In the genomic region with DNA sequence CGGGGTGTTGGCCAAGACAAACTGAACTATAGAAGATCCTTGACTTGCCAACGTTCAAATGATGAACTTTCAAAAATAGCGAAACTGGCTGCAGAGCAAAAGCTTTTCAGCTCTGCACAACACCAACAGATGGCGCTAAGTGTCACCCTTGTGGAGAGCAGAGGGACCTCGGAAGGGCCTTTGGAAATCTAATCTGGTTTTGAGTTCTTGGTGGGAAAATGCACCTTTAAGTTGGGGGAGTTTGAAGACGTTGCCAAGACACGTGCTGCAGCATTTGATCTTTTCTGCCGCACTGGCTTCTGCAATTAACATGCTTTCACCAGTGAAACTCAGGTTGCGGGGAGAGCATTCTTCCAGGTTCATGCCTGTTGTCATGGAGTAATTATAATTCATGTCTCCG, we compare ENCODE assay signal across 8 cellular contexts. TPM values are rescaled to one million over a fixed set of nuclear protein-coding genes. Genes with fewer than 3 reads are reported as not detected.
A peak's percentile ranks its signal among the peaks of the same experiment; 100 is the strongest.
DNase-seq lines count a peak whose midpoint lies in the region; ATAC-seq, FAIRE-seq and TF ChIP-seq lines count a peak whose summit lies in the region.

No MANE protein-coding gene starts in this region.

- no peak overlapping the region for H2AFZ ChIP-seq in SU-DHL-6 (ENCODE audit: low read depth, low read length, severe bottlenecking)
- no peak overlapping the region for H2AFZ ChIP-seq in keratinocyte (ENCODE audit: control insufficient read depth, low read length)

- no peak overlapping the region for H3K4me3 ChIP-seq in SU-DHL-6 (ENCODE audit: insufficient read depth, low read length, poor library complexity, severe bottlenecking)
- no peak overlapping the region for H3K4me3 ChIP-seq in keratinocyte (ENCODE audit: control insufficient read depth in 2 of 3, extremely low read depth in 1 of 3, insufficient read depth in 2 of 3, low read depth in 1 of 3, low read length in 3 of 3)
- no peak overlapping the region for H3K4me3 ChIP-seq in psoas muscle

- DNase-seq in Daoy (ENCODE audit: low read depth) (peak; percentile 36), HuH-7 (ENCODE audit: low spot score) (peak; percentile 36), keratinocyte (ENCODE audit: low read depth, low spot score) (no peak), psoas muscle (no peak), foreskin melanocyte (no peak)

- H4K20me1 ChIP-seq in SU-DHL-6 (ENCODE audit: low read depth, low read length) (no peaks in the 10 kb centered on the region), keratinocyte (ENCODE audit: control insufficient read depth, extremely low read depth, insufficient read depth, low read length) (no peaks in the 10 kb centered on the region)

- no peaks in the 10 kb centered on the region for H3K9me1 ChIP-seq in keratinocyte (ENCODE audit: control insufficient read depth, extremely low read depth, insufficient read depth, low read length)

- FAIRE-seq in keratinocyte (lab: Jason Lieb, UNC) = no peak

- no peaks in the 10 kb centered on the region for H3K27me3 ChIP-seq in SU-DHL-6 (ENCODE audit: low read length)
- no peaks in the 10 kb centered on the region for H3K27me3 ChIP-seq in keratinocyte (ENCODE audit: control insufficient read depth, extremely low read depth, insufficient read depth, low read length)
- no peaks in the 10 kb centered on the region for H3K27me3 ChIP-seq in psoas muscle (ENCODE audit: insufficient read depth in 3 of 3, low read length in 2 of 3)

- dilution Hi-C loops in keratinocyte (cut with MboI; ENCODE audit: extremely low pct_ligation_motif_present, low sequenced_read_pairs) = no loop called here

- H3K4me1 ChIP-seq in keratinocyte (ENCODE audit: control insufficient read depth, extremely low read depth, insufficient read depth, low read length) = no peaks in the 10 kb centered on the region
- no peaks in the 10 kb centered on the region for H3K4me1 ChIP-seq in psoas muscle

- intact Hi-C loops in psoas muscle (cut with DNase I) = no loop called here

- TF ChIP-seq CTCF in SU-DHL-6 (IDR thresholded peaks at IDR 0.05; ENCODE audit: insufficient read depth, low read length, poor library complexity, severe bottlenecking) = peak; percentile 62
- TF ChIP-seq CTCF in keratinocyte (optimal IDR thresholded peaks at IDR 0.05 in 1 of 3, IDR thresholded peaks at IDR 0.05 in 1 of 3, conservative IDR thresholded peaks at IDR 0.05 in 1 of 3; ENCODE audit: extremely low read depth in 1 of 3, insufficient read depth in 2 of 3, low read length in 3 of 3) = peak; percentile 65 to 84 (median 74)
- no peak for TF ChIP-seq CTCF in psoas muscle (IDR thresholded peaks at IDR 0.05)

- no peak overlapping the region for H3K4me2 ChIP-seq in SU-DHL-6 (ENCODE audit: low read depth, low read length, poor library complexity, severe bottlenecking)
- H3K4me2 ChIP-seq in keratinocyte (ENCODE audit: control insufficient read depth, extremely low read depth, insufficient read depth, low read depth, low read length) = no peak overlapping the region

- WGBS in psoas muscle, 3 donors = 29 to 38% (median 30%) methylated on average over 10 of the region's 10 CpGs

- H3K36me3 ChIP-seq in SU-DHL-6 (ENCODE audit: low read length) (no peaks in the 10 kb centered on the region), keratinocyte (ENCODE audit: control insufficient read depth in 2 of 2, extremely low read depth in 1 of 2, insufficient read depth in 2 of 2, low read length in 2 of 2) (no peaks in the 10 kb centered on the region), psoas muscle (ENCODE audit: insufficient read depth in 1 of 2, low read depth in 1 of 2) (no peaks in the 10 kb centered on the region)

- no peak overlapping the region for H3K9ac ChIP-seq in SU-DHL-6 (ENCODE audit: low read length)
- H3K9ac ChIP-seq in keratinocyte (ENCODE audit: control insufficient read depth, extremely low read depth, insufficient read depth, low read length) = no peak overlapping the region

- no peaks in the 10 kb centered on the region for H3K9me2 ChIP-seq in SU-DHL-6 (replicated peaks; ENCODE audit: insufficient read depth, low read length)

- no peak overlapping the region for H3K27ac ChIP-seq in SU-DHL-6 (ENCODE audit: low read depth, low read length)
- H3K27ac ChIP-seq in keratinocyte (ENCODE audit: control insufficient read depth, insufficient read depth, low read length) = no peak overlapping the region
- no peak overlapping the region for H3K27ac ChIP-seq in psoas muscle

- H3K9me3 ChIP-seq in SU-DHL-6 (ENCODE audit: insufficient read depth, low read length) = no peaks in the 10 kb centered on the region
- H3K9me3 ChIP-seq in keratinocyte (ENCODE audit: control insufficient read depth, low read depth, low read length) = no peaks in the 10 kb centered on the region
- no peaks in the 10 kb centered on the region for H3K9me3 ChIP-seq in psoas muscle

- H3F3A ChIP-seq in SU-DHL-6 (ENCODE audit: insufficient read depth) = no peaks in the 10 kb centered on the region

- ATAC-seq in HG03565 (IDR thresholded peaks at IDR 0.05; ENCODE audit: unreplicated experiment) (no peak), HG03342 (IDR thresholded peaks at IDR 0.05; ENCODE audit: unreplicated experiment) (no peak), psoas muscle (no peak)

- H3K79me2 ChIP-seq in SU-DHL-6 (ENCODE audit: insufficient read depth, low read length) (no peaks in the 10 kb centered on the region), keratinocyte (ENCODE audit: control insufficient read depth, insufficient read depth, low read length) (no peaks in the 10 kb centered on the region)

RNA-seq across cellular contexts. Expression of a gene that starts 26.3 kb away (rescaled TPM):
- total RNA-seq in Daoy (2014; rRNA removed; shearing (Covaris generic)) = 20.2 and 21.9 TPM in 2 replicates
- polyA plus RNA-seq in keratinocyte (52.3 to 92.0 TPM (median 79.2 TPM) in 3 replicates), psoas muscle (1 to 10 TPM; 4.0 to 7.7 (median 6.4) TPM)
- polyA plus RNA-seq in keratinocyte (2011; ENCODE audit: low read depth) = 11.5 TPM
- polyA plus RNA-seq in keratinocyte (2011; cell fraction: cytosol; rRNA removed) = 28.0 and 56.1 TPM in 2 replicates
- polyA plus RNA-seq in keratinocyte (2011; cell fraction: nucleus; rRNA removed) = 118 and 140 TPM in 2 replicates
- 19.9 and 31.8 TPM in 2 replicates for polyA plus RNA-seq in keratinocyte (2012; ENCODE audit: low replicate concordance)
- polyA minus RNA-seq in keratinocyte = 85.5 to 183 TPM (median 180 TPM) in 3 replicates
- 41.2 TPM for polyA minus RNA-seq in keratinocyte (2011; cell fraction: cytosol; rRNA and poly(A)+ RNA removed)
- polyA minus RNA-seq in keratinocyte (2011; cell fraction: nucleus; rRNA and poly(A)+ RNA removed) = 86.8 and 135 TPM in 2 replicates
- total RNA-seq in psoas muscle = 10 to 100 TPM in 1 of 4 donors, 1 to 10 TPM in 3; 6.6 to 10.3 (median 8.4) TPM

Comparison
In these comparisons a context has a peak if more than half of its experiments do, and no peak if none do; other contexts are left out.
1. DNase-seq: peak in Daoy (single experiment) and HuH-7 (single experiment); none in keratinocyte (single experiment), psoas muscle (0 of 2) and foreskin melanocyte (single experiment).